ENCODE assay signal across 8 cellular contexts in the genomic region with DNA sequence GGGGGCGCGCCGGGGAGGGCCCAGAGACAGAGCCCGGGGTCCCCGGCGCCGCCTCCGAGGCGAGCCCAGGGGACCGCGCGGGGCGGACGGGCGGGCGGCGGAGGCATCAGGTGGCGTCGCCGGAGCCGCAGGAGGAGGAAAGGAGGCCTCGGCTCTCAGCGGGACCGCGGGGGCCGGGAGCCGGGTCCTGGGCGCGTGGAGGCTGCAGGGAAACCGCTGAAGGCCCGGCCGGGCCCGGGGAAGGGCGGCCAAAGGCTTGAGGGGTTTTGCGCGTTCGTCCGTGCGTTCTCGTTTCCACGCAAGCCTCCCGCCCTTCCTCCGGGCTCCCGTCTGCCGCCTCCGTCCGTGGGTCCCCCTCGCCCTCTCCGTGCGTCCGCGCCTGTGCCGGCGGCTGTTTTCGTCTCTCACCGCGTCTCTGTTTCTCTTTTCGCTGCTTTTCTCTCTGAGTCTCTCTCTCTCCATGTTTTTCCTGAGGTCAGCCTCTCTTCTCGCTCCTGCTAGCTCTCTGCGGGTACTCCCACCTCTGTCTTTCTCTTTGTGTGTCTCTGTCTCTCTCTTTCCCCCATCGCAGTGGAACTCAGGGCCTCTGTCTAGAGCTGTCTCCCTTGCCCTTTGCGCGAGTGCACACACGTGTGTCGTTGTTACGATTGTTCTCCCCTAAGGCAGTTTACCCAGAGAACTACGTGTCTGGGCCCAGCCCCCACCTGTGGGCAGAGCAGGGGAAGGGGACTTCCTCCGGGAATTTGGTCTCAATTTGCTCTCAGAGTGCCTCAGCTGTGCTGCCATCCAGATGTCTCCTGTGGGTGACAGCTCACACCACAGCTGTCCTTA. TPM values are rescaled to one million over a fixed set of nuclear protein-coding genes. Genes with fewer than 3 reads are reported as not detected.
A peak's percentile ranks its signal among the peaks of the same experiment; 100 is the strongest.
DNase-seq lines count a peak whose midpoint lies in the region; ATAC-seq and TF ChIP-seq lines count a peak whose summit lies in the region.

No MANE protein-coding gene starts in this region.

- peaks cover 3% of the 10 kb centered on the region for H3K9me3 Mint-ChIP-seq in activated CD4-positive, alpha-beta memory T cell treated with anti-CD3 and anti-CD28 coated beads for 36 hours

- H3K27me3 Mint-ChIP-seq in activated CD4-positive, alpha-beta memory T cell treated with anti-CD3 and anti-CD28 coated beads for 36 hours, result peaks cover 5% of the 10 kb centered on the region

- intact Hi-C loops in activated CD4-positive, alpha-beta memory T cell treated with anti-CD3 and anti-CD28 coated beads for 36 hours (cut with micrococcal nuclease), result loop anchor here (5.0 to 10.0 kb wide), 3 partner anchors 39 to 989 kb away; no protein-coding TSS in a partner anchor

- H3K27ac Mint-ChIP-seq in activated CD4-positive, alpha-beta memory T cell treated with anti-CD3 and anti-CD28 coated beads for 36 hours, result peak overlapping the region; percentile 97

- peaks cover 66% of the 10 kb centered on the region for H3K4me1 Mint-ChIP-seq in activated CD4-positive, alpha-beta memory T cell treated with anti-CD3 and anti-CD28 coated beads for 36 hours (ENCODE audit: low read depth)

- CTCF ChIA-PET in activated CD4-positive, alpha-beta memory T cell treated with anti-CD3 and anti-CD28 coated beads for 36 hours (lab: Charles Lee), result interaction anchor here (0.9 to 6.3 kb wide), 4 partner anchors 11 to 203 kb away, joined by 3 to 54 read pairs (median 4); no protein-coding TSS in a partner anchor

- peak overlapping the region; percentile 95 for H3K4me3 Mint-ChIP-seq in activated CD4-positive, alpha-beta memory T cell treated with anti-CD3 and anti-CD28 coated beads for 36 hours

- POLR2A ChIA-PET in activated CD4-positive, alpha-beta memory T cell treated with anti-CD3 and anti-CD28 coated beads for 36 hours (lab: Charles Lee), result interaction anchor here (0.7 to 11.8 kb wide), 16 partner anchors 9 to 203 kb away, joined by 3 to 191 read pairs (median 9); no protein-coding TSS in a partner anchor

- peak; percentile 55 for DNase-seq in activated CD4-positive, alpha-beta memory T cell treated with anti-CD3 and anti-CD28 coated beads for 36 hours
- DNase-seq in stimulated activated CD4-positive, alpha-beta T cell treated with anti-CD3 and anti-CD28 coated beads, Interleukin-4, amount 100 ng/mL, for 1 hour, result peak; percentile 69
- DNase-seq in KBM-7 (no peak), NCI-H1092 (lab: John Stamatoyannopoulos, UW) (no peak)

- peaks cover 64% of the 10 kb centered on the region for H3K36me3 Mint-ChIP-seq in activated CD4-positive, alpha-beta memory T cell treated with anti-CD3 and anti-CD28 coated beads for 36 hours

- ATAC-seq in HG02623 (IDR thresholded peaks at IDR 0.05; ENCODE audit: unreplicated experiment), result no peak
- no peak for ATAC-seq in GM21390 (IDR thresholded peaks at IDR 0.05; ENCODE audit: unreplicated experiment)

- in situ Hi-C loops in KBM-7 (cut with MboI; ENCODE audit: low pct_unique_long_range_greater_than_20kb, low sequenced_read_pairs), result no loop called here

- peak overlapping the region; percentile 35 for H3K4me3 ChIP-seq in iPS-11a (ENCODE audit: low read depth, low read length)

- TF ChIP-seq POLR2A in GM18526 (IDR thresholded peaks at IDR 0.05; ENCODE audit: extremely low read depth, insufficient read length), result peak; percentile 62

RNA-seq across cellular contexts. Expression of gene IRF4, which starts 2.1 kb away (rescaled TPM):
- total RNA-seq in activated CD4-positive, alpha-beta memory T cell treated with anti-CD3 and anti-CD28 coated beads for 36 hours, result 100 to 1,000 TPM; 689 to 705 TPM

Comparison
In these comparisons a context has a peak if more than half of its experiments do, and no peak if none do; other contexts are left out.
1. DNase-seq: peak in activated CD4-positive, alpha-beta memory T cell treated with anti-CD3 and anti-CD28 coated beads for 36 hours (single experiment) and stimulated activated CD4-positive, alpha-beta T cell treated with anti-CD3 and anti-CD28 coated beads, Interleukin-4, amount 100 ng/mL, for 1 hour (single experiment); none in KBM-7 (single experiment) and NCI-H1092 (single experiment).